8 cellular contexts compared by ENCODE assay signal in genomic region chr1:220529530-220529920, GRCh38. TPM values are rescaled to one million over a fixed set of nuclear protein-coding genes. Genes with fewer than 3 reads are reported as not detected.
DNase-seq lines count a peak whose midpoint lies in the region; ATAC-seq, FAIRE-seq and TF ChIP-seq lines count a peak whose summit lies in the region.

No MANE protein-coding gene starts in this region.

- H3K4me1 ChIP-seq in thoracic aorta (ENCODE audit: control insufficient read depth in 1 of 2, low read depth in 2 of 2), result peaks cover 6 to 19% of the 10 kb centered on the region in 2 donors

- H3K9me3 ChIP-seq in thoracic aorta, result no peaks in the 10 kb centered on the region

- no peak for FAIRE-seq in urothelium cell line (lab: Jason Lieb, UNC)

- no peaks in the 10 kb centered on the region for H3K36me3 ChIP-seq in thoracic aorta

- CTCF ChIA-PET in activated CD8-positive, alpha-beta T cell treated with anti-CD3 and anti-CD28 coated beads for 36 hours (lab: Charles Lee), result no interaction called here
- CTCF ChIA-PET in activated CD8-positive, alpha-beta T cell treated with anti-CD3 and anti-CD28 coated beads, Interleukin-2, amount 10 ng/mL, durations not matched to agents 7 days and 5 days (lab: Charles Lee), result no interaction called here

- no peaks in the 10 kb centered on the region for H3K27me3 ChIP-seq in thoracic aorta (replicated peaks; ENCODE audit: insufficient read depth)

- POLR2A ChIA-PET in activated CD8-positive, alpha-beta T cell treated with anti-CD3 and anti-CD28 coated beads for 36 hours (lab: Charles Lee), result no interaction called here
- POLR2A ChIA-PET in activated CD8-positive, alpha-beta T cell treated with anti-CD3 and anti-CD28 coated beads, Interleukin-2, amount 10 ng/mL, durations not matched to agents 7 days and 5 days (lab: Charles Lee), result no interaction called here

- peaks cover 7% of the 10 kb centered on the region for H3K9me3 Mint-ChIP-seq in activated CD8-positive, alpha-beta T cell treated with anti-CD3 and anti-CD28 coated beads for 36 hours
- H3K9me3 Mint-ChIP-seq in activated CD8-positive, alpha-beta T cell treated with anti-CD3 and anti-CD28 coated beads, Interleukin-2, amount 10 ng/mL, durations not matched to agents 7 days and 5 days (ENCODE audit: insufficient read depth), result no peaks in the 10 kb centered on the region
- H3K9me3 Mint-ChIP-seq in brain (peaks cover 8 to 14% (median 10%) of the 10 kb centered on the region in 5 experiments), memory B cell (peaks cover 8% of the 10 kb centered on the region)

- H3K4me3 Mint-ChIP-seq in activated CD8-positive, alpha-beta T cell treated with anti-CD3 and anti-CD28 coated beads for 36 hours, result peak overlapping the region; percentile 17
- no peak overlapping the region for H3K4me3 Mint-ChIP-seq in activated CD8-positive, alpha-beta T cell treated with anti-CD3 and anti-CD28 coated beads, Interleukin-2, amount 10 ng/mL, durations not matched to agents 7 days and 5 days
- H3K4me3 Mint-ChIP-seq in brain (peak overlapping the region; percentile 88 to 100 (median 95)), memory B cell (peak overlapping the region; percentile 87)

- no peaks in the 10 kb centered on the region for H3K36me3 Mint-ChIP-seq in activated CD8-positive, alpha-beta T cell treated with anti-CD3 and anti-CD28 coated beads for 36 hours (ENCODE audit: low read depth)
- H3K36me3 Mint-ChIP-seq in activated CD8-positive, alpha-beta T cell treated with anti-CD3 and anti-CD28 coated beads, Interleukin-2, amount 10 ng/mL, durations not matched to agents 7 days and 5 days (ENCODE audit: low read depth), result peaks cover 6% of the 10 kb centered on the region
- H3K36me3 Mint-ChIP-seq in brain (peaks cover 12% of the 10 kb centered on the region), memory B cell (peaks cover 1% of the 10 kb centered on the region)

- no peak for ATAC-seq in activated CD8-positive, alpha-beta T cell treated with anti-CD3 and anti-CD28 coated beads for 36 hours
- no peak for ATAC-seq in activated CD8-positive, alpha-beta T cell treated with anti-CD3 and anti-CD28 coated beads, Interleukin-2, amount 10 ng/mL, durations not matched to agents 7 days and 5 days
- ATAC-seq in memory B cell (ENCODE audit: low read depth) (no peak), thoracic aorta (ENCODE audit: insufficient number of reproducible peaks, low FRiP score, low read depth) (no peak)

- intact Hi-C loops in activated CD8-positive, alpha-beta T cell treated with anti-CD3 and anti-CD28 coated beads for 36 hours (cut with micrococcal nuclease), result no loop called here

- H3K27ac Mint-ChIP-seq in activated CD8-positive, alpha-beta T cell treated with anti-CD3 and anti-CD28 coated beads for 36 hours, result no peak overlapping the region
- H3K27ac Mint-ChIP-seq in activated CD8-positive, alpha-beta T cell treated with anti-CD3 and anti-CD28 coated beads, Interleukin-2, amount 10 ng/mL, durations not matched to agents 7 days and 5 days, result no peak overlapping the region
- peak overlapping the region; percentile 76 to 98 (median 97) for H3K27ac Mint-ChIP-seq in brain
- H3K27ac Mint-ChIP-seq in memory B cell, result peak overlapping the region; percentile 74

- DNase-seq in activated CD8-positive, alpha-beta T cell treated with anti-CD3 and anti-CD28 coated beads for 36 hours, result no peak
- DNase-seq in activated CD8-positive, alpha-beta T cell treated with anti-CD3 and anti-CD28 coated beads, Interleukin-2, amount 10 ng/mL, durations not matched to agents 7 days and 5 days, result no peak
- DNase-seq in memory B cell (ENCODE audit: low spot score in 2 of 2) (no peak), thoracic aorta (ENCODE audit: low spot score) (no peak), urothelium cell line (ENCODE audit: low spot score) (no peak), AML-193 (lab: John Stamatoyannopoulos, UW) (no peak), NCI-H2227 (lab: John Stamatoyannopoulos, UW; ENCODE audit: unreplicated experiment) (no peak)

- peaks cover 8% of the 10 kb centered on the region for H3K4me1 Mint-ChIP-seq in activated CD8-positive, alpha-beta T cell treated with anti-CD3 and anti-CD28 coated beads for 36 hours (ENCODE audit: low read depth)
- peaks cover 13% of the 10 kb centered on the region for H3K4me1 Mint-ChIP-seq in activated CD8-positive, alpha-beta T cell treated with anti-CD3 and anti-CD28 coated beads, Interleukin-2, amount 10 ng/mL, durations not matched to agents 7 days and 5 days (ENCODE audit: low read depth)
- peaks cover 54% of the 10 kb centered on the region for H3K4me1 Mint-ChIP-seq in brain
- H3K4me1 Mint-ChIP-seq in memory B cell, result peaks cover 14% of the 10 kb centered on the region

- peak overlapping the region; percentile 88 to 92 for H3K27ac ChIP-seq in thoracic aorta

- no peak for TF ChIP-seq CTCF in activated CD8-positive, alpha-beta T cell treated with anti-CD3 and anti-CD28 coated beads for 36 hours (IDR thresholded peaks at IDR 0.05)
- TF ChIP-seq CTCF in brain (conservative IDR thresholded peaks at IDR 0.05) (no peak), thoracic aorta (IDR thresholded peaks at IDR 0.05) (no peak)

- H3K4me3 ChIP-seq in thoracic aorta, result peak overlapping the region; percentile 85

- H3K27me3 Mint-ChIP-seq in activated CD8-positive, alpha-beta T cell treated with anti-CD3 and anti-CD28 coated beads for 36 hours, result peaks cover 48% of the 10 kb centered on the region
- H3K27me3 Mint-ChIP-seq in activated CD8-positive, alpha-beta T cell treated with anti-CD3 and anti-CD28 coated beads, Interleukin-2, amount 10 ng/mL, durations not matched to agents 7 days and 5 days (ENCODE audit: low read depth), result peaks cover 49% of the 10 kb centered on the region
- H3K27me3 Mint-ChIP-seq in brain, result peaks cover 7% of the 10 kb centered on the region
- H3K27me3 Mint-ChIP-seq in memory B cell, result peaks cover 14% of the 10 kb centered on the region

RNA-seq across cellular contexts. Expression of gene MARK1, which starts 1.6 kb away (rescaled TPM):
- total RNA-seq in activated CD8-positive, alpha-beta T cell treated with anti-CD3 and anti-CD28 coated beads for 36 hours, result not detected
- not detected for total RNA-seq in activated CD8-positive, alpha-beta T cell treated with anti-CD3 and anti-CD28 coated beads, Interleukin-2, amount 10 ng/mL, durations not matched to agents 7 days and 5 days
- 11.9 TPM for polyA plus RNA-seq in brain (ENCODE audit: insufficient read depth, low read depth, low replicate concordance)
- 10 to 100 TPM; 11.9 to 12.3 TPM for total RNA-seq in thoracic aorta

Comparison
In these comparisons a context has a peak if more than half of its experiments do, and no peak if none do; other contexts are left out.
1. H3K27ac Mint-ChIP-seq: peak in brain (5 of 5) and memory B cell (single experiment); none in activated CD8-positive, alpha-beta T cell treated with anti-CD3 and anti-CD28 coated beads for 36 hours (single experiment) and activated CD8-positive, alpha-beta T cell treated with anti-CD3 and anti-CD28 coated beads, Interleukin-2, amount 10 ng/mL, durations not matched to agents 7 days and 5 days (single experiment).
2. RNA of gene MARK1, which starts 1.6 kb away (total RNA-seq): 11.9 to 12.3 TPM in thoracic aorta; not detected in activated CD8-positive, alpha-beta T cell treated with anti-CD3 and anti-CD28 coated beads for 36 hours and not detected in activated CD8-positive, alpha-beta T cell treated with anti-CD3 and anti-CD28 coated beads, Interleukin-2, amount 10 ng/mL, durations not matched to agents 7 days and 5 days; every median in the first group is over 10 times any median in the second.